ENCODE assay signal across 17 cellular contexts in genomic region chr19:29421186-29421525, GRCh38.
A peak's percentile ranks its signal among the peaks of the same experiment; 100 is the strongest.
DNase-seq lines count a peak whose midpoint lies in the region; ATAC-seq and TF ChIP-seq lines count a peak whose summit lies in the region.
"Had no signal": no experiment of that assay in that cellular context is flagged by ENCODE, and none has a peak within 500 bp of the region (broad histone marks: within the 10 kb centered on the region; RNA-seq: fewer than 3 reads in every experiment).

No MANE protein-coding gene starts in this region.

- no peaks in the 10 kb centered on the region for H3K27me3 ChIP-seq in MG63
- H3K27me3 ChIP-seq in hepatocyte, result no peaks in the 10 kb centered on the region
- H3K27me3 ChIP-seq in smooth muscle cell (ENCODE audit: low read depth), result no peaks in the 10 kb centered on the region

- H3F3A ChIP-seq in smooth muscle cell (ENCODE audit: low read depth), result no peaks in the 10 kb centered on the region

- H2AFZ ChIP-seq in hepatocyte, result no peak overlapping the region
- peak overlapping the region; percentile 33 for H2AFZ ChIP-seq in smooth muscle cell (ENCODE audit: low read depth)

- TF ChIP-seq CTCF in hepatocyte (IDR thresholded peaks at IDR 0.05; ENCODE audit: poor library complexity) (no peak), smooth muscle cell (IDR thresholded peaks at IDR 0.05; ENCODE audit: borderline replicate concordance, insufficient read depth, poor library complexity, severe bottlenecking) (no peak)

- H3K4me3 ChIP-seq in MG63 (no peak overlapping the region), hepatocyte (no peak overlapping the region), smooth muscle cell (no peak overlapping the region)

- H3K27ac ChIP-seq in hepatocyte (no peak overlapping the region), smooth muscle cell (ENCODE audit: low read depth) (peak overlapping the region; percentile 89)

- H3K4me1 ChIP-seq in hepatocyte (ENCODE audit: insufficient read depth) (no peaks in the 10 kb centered on the region), smooth muscle cell (ENCODE audit: low read depth) (peaks cover 5% of the 10 kb centered on the region)

- no peak for ATAC-seq in GM19324 (IDR thresholded peaks at IDR 0.05; ENCODE audit: low FRiP score, unreplicated experiment)

- peak; percentile 21 for DNase-seq in ELF-1 (ENCODE audit: low read depth, low spot score)
- DNase-seq in MG63, result peak; percentile 52
- DNase-seq in hepatocyte (ENCODE audit: low spot score), result peak; percentile 62
- peak; percentile 29 for DNase-seq in smooth muscle cell (lab: John Stamatoyannopoulos, UW; ENCODE audit: unreplicated experiment)
- no peak for DNase-seq in inferior parietal cortex (ENCODE audit: extremely low spot score)
- no peak for DNase-seq in NCI-H510A treated with DMSO at 0.1 percent for 48 hours (lab: John Stamatoyannopoulos, UW)
- DNase-seq: CD4-positive, alpha-beta T cell; DMS53; EL; H7; KG1; NCI-H1417; NCI-H187 treated with DMSO at 0.1 percent for 48 hours; NCI-H345; NCI-H526; SHP77 treated with DMSO at 0.1 percent for 48 hours had no signal

- WGBS in hepatocyte (ENCODE audit: low lambda C conversion rate, missing lambda C conversion rate), result 47% methylated on average over 11 of the region's 11 CpGs
- 11% methylated on average over 11 of the region's 11 CpGs for WGBS in smooth muscle cell (ENCODE audit: low lambda C conversion rate)

- H3K36me3 ChIP-seq in MG63 (no peaks in the 10 kb centered on the region), hepatocyte (replicated peaks; ENCODE audit: insufficient read depth, low read depth) (no peaks in the 10 kb centered on the region), smooth muscle cell (ENCODE audit: low read depth) (no peaks in the 10 kb centered on the region)

- H3K9ac ChIP-seq in smooth muscle cell (ENCODE audit: low read depth), result peak overlapping the region; percentile 67

- no peaks in the 10 kb centered on the region for H3K9me2 ChIP-seq in hepatocyte (replicated peaks; ENCODE audit: insufficient read depth)

- H4K20me1 ChIP-seq in hepatocyte (ENCODE audit: insufficient read depth, poor library complexity, severe bottlenecking), result no peaks in the 10 kb centered on the region
- no peaks in the 10 kb centered on the region for H4K20me1 ChIP-seq in smooth muscle cell (ENCODE audit: low read depth)

- H3K4me2 ChIP-seq in hepatocyte (no peak overlapping the region), smooth muscle cell (peak overlapping the region; percentile 55)

- H3K9me3 ChIP-seq in MG63 (no peaks in the 10 kb centered on the region), hepatocyte (ENCODE audit: low read depth) (no peaks in the 10 kb centered on the region), smooth muscle cell (replicated peaks; ENCODE audit: low read depth) (no peaks in the 10 kb centered on the region)

- H3K79me2 ChIP-seq in hepatocyte, result no peaks in the 10 kb centered on the region
- H3K79me2 ChIP-seq in smooth muscle cell (ENCODE audit: low read depth), result no peaks in the 10 kb centered on the region

Comparison
In these comparisons a context has a peak if more than half of its experiments do, and no peak if none do; other contexts are left out.
1. DNase-seq: peak in ELF-1 (single experiment), MG63 (single experiment), hepatocyte (single experiment) and smooth muscle cell (single experiment); none in inferior parietal cortex (single experiment) and NCI-H510A treated with DMSO at 0.1 percent for 48 hours (single experiment).